9 cellular contexts compared by ENCODE assay signal in the genomic region with DNA sequence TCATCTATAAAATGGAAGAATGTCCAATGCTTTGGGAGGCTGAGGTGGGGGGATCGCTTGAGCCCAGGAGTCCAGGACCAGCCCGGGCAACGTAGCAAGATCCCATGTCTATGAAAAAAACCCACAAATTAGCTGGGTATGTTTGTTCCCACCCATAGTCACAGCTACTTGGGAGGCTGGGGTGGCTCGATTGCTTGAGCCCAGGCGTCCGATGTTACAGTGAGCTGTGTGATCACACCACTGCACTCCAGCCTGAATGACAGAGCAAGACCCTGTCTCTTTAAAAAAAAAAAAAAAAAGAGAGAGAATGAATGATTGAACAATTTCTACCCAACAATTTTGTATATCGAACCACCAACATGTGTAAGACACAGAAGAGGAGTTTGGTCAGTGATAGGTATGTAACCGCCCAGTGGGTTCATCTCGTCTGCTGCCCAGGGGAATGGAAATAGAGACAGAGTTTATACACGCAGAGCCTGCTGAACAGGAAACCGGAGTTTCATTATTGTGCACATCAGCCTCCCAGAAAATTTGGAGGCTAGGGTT. TPM values are rescaled to one million over a fixed set of nuclear protein-coding genes. Genes with fewer than 3 reads are reported as not detected.
A peak's percentile ranks its signal among the peaks of the same experiment; 100 is the strongest.
DNase-seq lines count a peak whose midpoint lies in the region; ATAC-seq, FAIRE-seq and TF ChIP-seq lines count a peak whose summit lies in the region.
"Had no signal": no experiment of that assay in that cellular context is flagged by ENCODE, and none has a peak within 500 bp of the region (broad histone marks: within the 10 kb centered on the region; RNA-seq: fewer than 3 reads in every experiment).

No MANE protein-coding gene starts in this region.

- peaks cover 0 to 15% of the 10 kb centered on the region in 2 donors for H3K9me3 ChIP-seq in right atrium auricular region
- H3K9me3 ChIP-seq in breast epithelium, result no peaks in the 10 kb centered on the region

- no peak for FAIRE-seq in HTR-8/SVneo (lab: Jason Lieb, UNC)

- H3K27me3 Mint-ChIP-seq in naive B cell, result no peaks in the 10 kb centered on the region

- TF ChIP-seq CTCF in right atrium auricular region (IDR thresholded peaks at IDR 0.05) (no peak), breast epithelium (IDR thresholded peaks at IDR 0.05) (no peak)

- peak overlapping the region; percentile 98 to 99 (median 98) for H3K27ac Mint-ChIP-seq in naive B cell

- peak overlapping the region; percentile 41 to 75 for H3K27ac ChIP-seq in right atrium auricular region
- H3K27ac ChIP-seq in breast epithelium, result peak overlapping the region; percentile 80 to 83
- H3K27ac ChIP-seq: HL-60 had no signal

- H3K4me3 Mint-ChIP-seq in naive B cell, result peak overlapping the region; percentile 76 to 96 (median 88)

- H3K4me3 ChIP-seq in right atrium auricular region (peak overlapping the region in 1 of 2 donors; percentile 15), breast epithelium (peak overlapping the region; percentile 24 to 51 (median 33))

- peaks cover 12 to 16% (median 12%) of the 10 kb centered on the region in 3 donors for H3K4me1 Mint-ChIP-seq in naive B cell

- TF ChIP-seq POLR2A in breast epithelium (IDR thresholded peaks at IDR 0.05), result no peak

- intact Hi-C loops in Right ventricle myocardium superior (cut with DNase I) (no loop called here), breast epithelium (cut with DNase I; ENCODE audit: low total_unique reads) (no loop called here)

- no peaks in the 10 kb centered on the region for H3K36me3 ChIP-seq in right atrium auricular region
- H3K36me3 ChIP-seq in breast epithelium, result no peaks in the 10 kb centered on the region

- DNase-seq in right atrium auricular region (ENCODE audit: low spot score) (no peak), Right ventricle myocardium superior (no peak), breast epithelium (ENCODE audit: low spot score in 2 of 2) (no peak), naive B cell (no peak), HTR-8/SVneo (ENCODE audit: insufficient read length, low spot score) (no peak), DMS114 treated with DMSO at 0.1 percent for 48 hours (lab: John Stamatoyannopoulos, UW; ENCODE audit: unreplicated experiment) (no peak)

- peaks cover 0 to 4% (median 0%) of the 10 kb centered on the region in 7 donors for H3K9me3 Mint-ChIP-seq in naive B cell

- ATAC-seq in Right ventricle myocardium superior (ENCODE audit: poor library complexity) (no peak), naive B cell (ENCODE audit: low read depth in 2 of 2) (no peak), GM18498 (IDR thresholded peaks at IDR 0.05; ENCODE audit: unreplicated experiment) (no peak), GM18868 (IDR thresholded peaks at IDR 0.05; ENCODE audit: unreplicated experiment) (no peak)

- H3K36me3 Mint-ChIP-seq in naive B cell, result no peaks in the 10 kb centered on the region

- H3K4me1 ChIP-seq in right atrium auricular region, result no peaks in the 10 kb centered on the region
- H3K4me1 ChIP-seq in breast epithelium, result no peaks in the 10 kb centered on the region

- no peaks in the 10 kb centered on the region for H3K27me3 ChIP-seq in right atrium auricular region
- H3K27me3 ChIP-seq in breast epithelium, result no peaks in the 10 kb centered on the region

RNA-seq across cellular contexts. Expression of gene ERGIC1, which starts 26.2 kb away (rescaled TPM):
- 100 to 1,000 TPM in 1 of 2 donors, 10 to 100 TPM in 1; 70.7 to 113 TPM for total RNA-seq in right atrium auricular region
- total RNA-seq in Right ventricle myocardium superior, result 75.5 TPM
- total RNA-seq in breast epithelium, result 100 to 1,000 TPM in 1 of 3 donors, 10 to 100 TPM in 2; 86.6 to 139 (median 95.2) TPM
- 10 to 100 TPM; 53.2 to 86.1 (median 64.4) TPM for polyA plus RNA-seq in naive B cell (ENCODE audit: low read depth in 6 of 6)

RNA-seq across cellular contexts. Expression of gene DUSP1, which starts 36.8 kb away (rescaled TPM):
- total RNA-seq in right atrium auricular region, result 100 to 1,000 TPM; 804 to 819 TPM
- 122 TPM for total RNA-seq in Right ventricle myocardium superior
- total RNA-seq in breast epithelium, result 1,000 to 10,000 TPM in 2 of 3 donors, 100 to 1,000 TPM in 1; 752 to 1,562 (median 1,015) TPM
- 1,000 to 10,000 TPM; 1,129 to 3,568 (median 2,122) TPM for polyA plus RNA-seq in naive B cell (ENCODE audit: low read depth in 6 of 6)
